Comparison of ENCODE assay signal across 12 cellular contexts in genomic region chr1:81559662-81560350, GRCh38.
DNase-seq lines count a peak whose midpoint lies in the region; ATAC-seq, FAIRE-seq and TF ChIP-seq lines count a peak whose summit lies in the region.
"Had no signal": no experiment of that assay in that cellular context is flagged by ENCODE, and none has a peak within 500 bp of the region (broad histone marks: within the 10 kb centered on the region; RNA-seq: fewer than 3 reads in every experiment).

No MANE protein-coding gene starts in this region.

- CTCF ChIA-PET in naive thymus-derived CD4-positive, alpha-beta T cell (lab: Charles Lee) = no interaction called here

- no peak overlapping the region for H3K27ac Mint-ChIP-seq in osteocyte (ENCODE audit: unreplicated experiment)
- no peak overlapping the region for H3K27ac Mint-ChIP-seq in naive thymus-derived CD4-positive, alpha-beta T cell
- H3K27ac Mint-ChIP-seq: activated naive CD8-positive, alpha-beta T cell treated with anti-CD3 and anti-CD28 coated beads, Interleukin-2, amount 50 U/mL, for 24 hours had no signal

- POLR2A ChIA-PET in naive thymus-derived CD4-positive, alpha-beta T cell (lab: Charles Lee) = no interaction called here

- no peaks in the 10 kb centered on the region for H3K36me3 Mint-ChIP-seq in osteocyte (ENCODE audit: unreplicated experiment)
- H3K36me3 Mint-ChIP-seq in naive thymus-derived CD4-positive, alpha-beta T cell = no peaks in the 10 kb centered on the region

- H3K27me3 Mint-ChIP-seq in osteocyte (ENCODE audit: unreplicated experiment) = no peaks in the 10 kb centered on the region
- peaks cover 0 to 7% (median 0%) of the 10 kb centered on the region in 5 donors for H3K27me3 Mint-ChIP-seq in naive thymus-derived CD4-positive, alpha-beta T cell
- H3K27me3 Mint-ChIP-seq: activated naive CD8-positive, alpha-beta T cell treated with anti-CD3 and anti-CD28 coated beads, Interleukin-2, amount 50 U/mL, for 24 hours had no signal

- H3K4me3 ChIP-seq in GM06990 (replicated peaks; ENCODE audit: low read depth, low read length) (no peak overlapping the region), brain microvascular endothelial cell (ENCODE audit: low read depth, low read length) (no peak overlapping the region)
- H3K4me3 ChIP-seq in naive thymus-derived CD4-positive, alpha-beta T cell (ENCODE audit: low read length) = no peak overlapping the region
- H3K4me3 ChIP-seq: skin epidermis had no signal

- H3K4me3 Mint-ChIP-seq in osteocyte (ENCODE audit: unreplicated experiment) = no peak overlapping the region
- no peak overlapping the region for H3K4me3 Mint-ChIP-seq in naive thymus-derived CD4-positive, alpha-beta T cell
- H3K4me3 Mint-ChIP-seq: activated naive CD8-positive, alpha-beta T cell treated with anti-CD3 and anti-CD28 coated beads, Interleukin-2, amount 50 U/mL, for 24 hours had no signal

- no peaks in the 10 kb centered on the region for H3K4me1 Mint-ChIP-seq in osteocyte (ENCODE audit: unreplicated experiment)
- no peaks in the 10 kb centered on the region for H3K4me1 Mint-ChIP-seq in naive thymus-derived CD4-positive, alpha-beta T cell
- H3K4me1 Mint-ChIP-seq: activated naive CD8-positive, alpha-beta T cell treated with anti-CD3 and anti-CD28 coated beads, Interleukin-2, amount 50 U/mL, for 24 hours had no signal

- no peak for FAIRE-seq in RCC 7860 (lab: Jason Lieb, UNC)

- H3K36me3 ChIP-seq in GM06990 (ENCODE audit: control insufficient read depth, insufficient read depth, low read length) = no peaks in the 10 kb centered on the region
- H3K36me3 ChIP-seq in brain microvascular endothelial cell (replicated peaks) = no peaks in the 10 kb centered on the region
- H3K36me3 ChIP-seq in naive thymus-derived CD4-positive, alpha-beta T cell (ENCODE audit: control insufficient read depth in 2 of 3, insufficient read depth in 3 of 3, low read length in 3 of 3) = no peaks in the 10 kb centered on the region

- no peaks in the 10 kb centered on the region for H3K9me3 Mint-ChIP-seq in osteocyte (ENCODE audit: unreplicated experiment)
- peaks cover 0 to 3% (median 0%) of the 10 kb centered on the region in 11 donors for H3K9me3 Mint-ChIP-seq in naive thymus-derived CD4-positive, alpha-beta T cell

- H3K27ac ChIP-seq in brain microvascular endothelial cell = no peak overlapping the region
- H3K27ac ChIP-seq in naive thymus-derived CD4-positive, alpha-beta T cell (ENCODE audit: low read depth, low read length) = no peak overlapping the region
- H3K27ac ChIP-seq: skin epidermis had no signal

- no peaks in the 10 kb centered on the region for H3K27me3 ChIP-seq in GM06990 (replicated peaks; ENCODE audit: control insufficient read depth, insufficient read depth, low read length)
- H3K27me3 ChIP-seq in brain microvascular endothelial cell (replicated peaks) = no peaks in the 10 kb centered on the region
- H3K27me3 ChIP-seq in naive thymus-derived CD4-positive, alpha-beta T cell (ENCODE audit: control insufficient read depth in 2 of 2, insufficient read depth in 2 of 2, low read length in 2 of 2) = no peaks in the 10 kb centered on the region

- peak; percentile 23 for TF ChIP-seq CTCF in GM06990 (IDR thresholded peaks at IDR 0.05; ENCODE audit: insufficient read depth, low read length, poor library complexity, severe bottlenecking)
- TF ChIP-seq CTCF in brain microvascular endothelial cell (IDR thresholded peaks at IDR 0.05; ENCODE audit: low read depth, low read length, missing control alignments) = peak; percentile 45
- peak; percentile 23 for TF ChIP-seq CTCF in osteocyte (IDR thresholded peaks at IDR 0.05)

- in situ Hi-C loops in brain microvascular endothelial cell (cut with HindIII; ENCODE audit: low pct_ligation_motif_present, low sequenced_read_pairs) = no loop called here

- H3K9me3 ChIP-seq in naive thymus-derived CD4-positive, alpha-beta T cell (ENCODE audit: control insufficient read depth in 2 of 3, low read length in 3 of 3) = no peaks in the 10 kb centered on the region

- DNase-seq in GM06990 (ENCODE audit: extremely low read depth, insufficient read length) (no peak), brain microvascular endothelial cell (no peak), osteocyte (ENCODE audit: extremely low spot score, unreplicated experiment) (no peak), hippocampal formation (lab: John Stamatoyannopoulos, UW) (no peak), RCC 7860 (ENCODE audit: low spot score) (no peak)
- no peak for DNase-seq in naive thymus-derived CD4-positive, alpha-beta T cell
- DNase-seq: activated CD4-positive, CD25-positive, alpha-beta regulatory T cell; activated naive CD8-positive, alpha-beta T cell treated with anti-CD3 and anti-CD28 coated beads, Interleukin-2, amount 50 U/mL, for 24 hours; NCI-H187 treated with DMSO at 0.1 percent for 48 hours; NK-92 treated with Interleukin-12 subunit alpha and Interleukin-12 subunit beta, amount 100 ng/mL, for 24 hours had no signal

- ATAC-seq in HG03342 (IDR thresholded peaks at IDR 0.05; ENCODE audit: unreplicated experiment) = peak; percentile 61
- ATAC-seq in naive thymus-derived CD4-positive, alpha-beta T cell = no peak
- ATAC-seq: activated naive CD8-positive, alpha-beta T cell treated with anti-CD3 and anti-CD28 coated beads, Interleukin-2, amount 50 U/mL, for 24 hours had no signal

- H3K4me1 ChIP-seq in naive thymus-derived CD4-positive, alpha-beta T cell (ENCODE audit: control insufficient read depth in 2 of 2, insufficient read depth in 2 of 2, low read length in 2 of 2) = no peaks in the 10 kb centered on the region

- intact Hi-C loops in naive thymus-derived CD4-positive, alpha-beta T cell (cut with micrococcal nuclease) = no loop called here
